ENCODE assay signal across 1 cellular context in genomic region chr1:20634594-20635084, GRCh38.
TF ChIP-seq lines count a peak whose summit lies in the region.

No MANE protein-coding gene starts in this region.

TF ChIP-seq in HepG2, 621 proteins besides CTCF, POLR2A, EP300 and RAD21:
- TF ChIP-seq ZNF773 (CRISPR knock-in tag; IDR thresholded peaks at IDR 0.05; ENCODE audit: borderline replicate concordance) (no peak), ZNF33B (CRISPR knock-in tag; IDR thresholded peaks at IDR 0.05) (no peak), ZNF225 (CRISPR knock-in tag; IDR thresholded peaks at IDR 0.05) (no peak), TEAD3 (CRISPR knock-in tag; optimal IDR thresholded peaks at IDR 0.05; ENCODE audit: borderline replicate concordance) (no peak), ELF3 (CRISPR knock-in tag; IDR thresholded peaks at IDR 0.05) (no peak), GZF1 (CRISPR knock-in tag; IDR thresholded peaks at IDR 0.05) (no peak), ZNF276 (CRISPR knock-in tag; IDR thresholded peaks at IDR 0.05; ENCODE audit: low read depth) (no peak), ZNF777 (CRISPR knock-in tag; IDR thresholded peaks at IDR 0.05) (no peak), NFE2L2 (IDR thresholded peaks at IDR 0.05; ENCODE audit: low read length) (no peak)
- TF ChIP-seq, protein P1, sequence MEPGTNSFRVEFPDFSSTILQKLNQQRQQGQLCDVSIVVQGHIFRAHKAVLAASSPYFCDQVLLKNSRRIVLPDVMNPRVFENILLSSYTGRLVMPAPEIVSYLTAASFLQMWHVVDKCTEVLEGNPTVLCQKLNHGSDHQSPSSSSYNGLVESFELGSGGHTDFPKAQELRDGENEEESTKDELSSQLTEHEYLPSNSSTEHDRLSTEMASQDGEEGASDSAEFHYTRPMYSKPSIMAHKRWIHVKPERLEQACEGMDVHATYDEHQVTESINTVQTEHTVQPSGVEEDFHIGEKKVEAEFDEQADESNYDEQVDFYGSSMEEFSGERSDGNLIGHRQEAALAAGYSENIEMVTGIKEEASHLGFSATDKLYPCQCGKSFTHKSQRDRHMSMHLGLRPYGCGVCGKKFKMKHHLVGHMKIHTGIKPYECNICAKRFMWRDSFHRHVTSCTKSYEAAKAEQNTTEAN (CRISPR knock-in tag; conservative IDR thresholded peaks at IDR 0.05), result no peak
